ENCODE assay signal across 17 cellular contexts in genomic region chrX:114584434-114584943, GRCh38. TPM values are rescaled to one million over a fixed set of nuclear protein-coding genes. Genes with fewer than 3 reads are reported as not detected.
DNase-seq lines count a peak whose midpoint lies in the region; ATAC-seq and TF ChIP-seq lines count a peak whose summit lies in the region.
"Had no signal": no experiment of that assay in that cellular context is flagged by ENCODE, and none has a peak within 500 bp of the region (broad histone marks: within the 10 kb centered on the region; RNA-seq: fewer than 3 reads in every experiment).

No MANE protein-coding gene starts in this region.

- H3K27ac ChIP-seq in heart right ventricle (no peak overlapping the region), right atrium auricular region (no peak overlapping the region), urinary bladder (ENCODE audit: low read depth) (no peak overlapping the region)

- ATAC-seq in heart right ventricle = peak in 1 of 8 donors; percentile 33
- ATAC-seq in GM19463 (IDR thresholded peaks at IDR 0.05; ENCODE audit: unreplicated experiment) = no peak
- no peak for ATAC-seq in GM18511 (IDR thresholded peaks at IDR 0.05; ENCODE audit: unreplicated experiment)

- WGBS in heart right ventricle, 2 donors = 1% methylated on average over 37 to 53 of the region's 53 CpGs
- under 1% methylated on average over 53 of the region's 53 CpGs for WGBS in urinary bladder

- H3K36me3 ChIP-seq in heart right ventricle (no peaks in the 10 kb centered on the region), right atrium auricular region (no peaks in the 10 kb centered on the region), urinary bladder (ENCODE audit: insufficient read depth) (no peaks in the 10 kb centered on the region)

- H3K4me1 ChIP-seq in heart right ventricle = peaks cover 0 to 14% (median 5%) of the 10 kb centered on the region in 9 donors
- peaks cover 0 to 3% of the 10 kb centered on the region in 2 donors for H3K4me1 ChIP-seq in right atrium auricular region
- no peaks in the 10 kb centered on the region for H3K4me1 ChIP-seq in urinary bladder (ENCODE audit: insufficient read depth)

- H3K4me3 ChIP-seq in heart right ventricle (peak overlapping the region in 6 of 10 donors; percentile 10 to 37 (median 31)), right atrium auricular region (peak overlapping the region in 1 of 2 donors; percentile 18), urinary bladder (ENCODE audit: low read depth, low read length) (peak overlapping the region; percentile 26)

- H3K9me3 ChIP-seq in heart right ventricle (peaks cover 0 to 7% (median 0%) of the 10 kb centered on the region in 11 donors), right atrium auricular region (no peaks in the 10 kb centered on the region)

- H3K27me3 ChIP-seq in heart right ventricle (peaks cover 0 to 99% (median 48%) of the 10 kb centered on the region in 7 donors), right atrium auricular region (peaks cover 14 to 37% of the 10 kb centered on the region in 2 donors)

- DNase-seq in heart right ventricle (no peak), right atrium auricular region (ENCODE audit: low spot score) (no peak), endothelial cell (ENCODE audit: low spot score) (peak; percentile 31), mesothelial cell of epicardium (ENCODE audit: low spot score in 2 of 2, unreplicated experiment in 2 of 2) (peak; percentile 30 to 69), DMS79 (lab: John Stamatoyannopoulos, UW) (no peak)
- DNase-seq: activated CD4-positive, alpha-beta memory T cell treated with anti-CD3 and anti-CD28 coated beads, Interleukin-2, amount 10 ng/mL, durations not matched to agents 7 days and 5 days; cerebellar nuclear complex; DMS 273 treated with DMSO at 0.1 percent for 48 hours; naive B cell; NCI-H1048; NCI-H345 had no signal

- peak overlapping the region; percentile 92 for H3K4me3 Mint-ChIP-seq in endothelial cell (ENCODE audit: unreplicated experiment)
- peak overlapping the region; percentile 65 for H3K4me3 Mint-ChIP-seq in mesothelial cell of epicardium

- H3K4me1 Mint-ChIP-seq in endothelial cell (ENCODE audit: unreplicated experiment) (peaks cover 4% of the 10 kb centered on the region), mesothelial cell of epicardium (peaks cover 29% of the 10 kb centered on the region)
- H3K4me1 Mint-ChIP-seq: activated CD4-positive, alpha-beta memory T cell treated with anti-CD3 and anti-CD28 coated beads, Interleukin-2, amount 10 ng/mL, durations not matched to agents 7 days and 5 days had no signal

- H3K27ac Mint-ChIP-seq in endothelial cell (ENCODE audit: unreplicated experiment) (no peak overlapping the region), mesothelial cell of epicardium (no peak overlapping the region)
- H3K27ac Mint-ChIP-seq: activated CD4-positive, alpha-beta memory T cell treated with anti-CD3 and anti-CD28 coated beads, Interleukin-2, amount 10 ng/mL, durations not matched to agents 7 days and 5 days had no signal

- TF ChIP-seq CTCF in heart right ventricle (IDR thresholded peaks at IDR 0.05) (no peak), right atrium auricular region (IDR thresholded peaks at IDR 0.05) (no peak), endothelial cell (IDR thresholded peaks at IDR 0.05; ENCODE audit: unreplicated experiment) (no peak), mesothelial cell of epicardium (IDR thresholded peaks at IDR 0.05; ENCODE audit: unreplicated experiment) (no peak)

- H3K9me3 Mint-ChIP-seq in endothelial cell (ENCODE audit: unreplicated experiment) = no peaks in the 10 kb centered on the region
- H3K9me3 Mint-ChIP-seq in mesothelial cell of epicardium = no peaks in the 10 kb centered on the region

- no peaks in the 10 kb centered on the region for H3K36me3 Mint-ChIP-seq in endothelial cell (ENCODE audit: low read depth, unreplicated experiment)
- H3K36me3 Mint-ChIP-seq in mesothelial cell of epicardium = no peaks in the 10 kb centered on the region

- H3K27me3 Mint-ChIP-seq in endothelial cell (ENCODE audit: unreplicated experiment) (peaks cover 9% of the 10 kb centered on the region), mesothelial cell of epicardium (ENCODE audit: low read depth) (peaks cover 98% of the 10 kb centered on the region)

- intact Hi-C loops in heart right ventricle (cut with DNase I) = no loop called here

RNA-seq across cellular contexts. Expression of gene HTR2C, which starts 0.6 kb away (rescaled TPM):
- total RNA-seq in heart right ventricle (not detected), right atrium auricular region (under 1 TPM in 1 of 2 donors, not detected in 1; 0.12 TPM), endothelial cell (ENCODE audit: unreplicated experiment) (0.10 TPM), mesothelial cell of epicardium (1.1 to 1.5 TPM (median 1.1 TPM) in 3 replicates), urinary bladder (3.4 TPM)
- polyA plus RNA-seq in heart right ventricle (not detected), urinary bladder (0.01 TPM)
- total RNA-seq: activated CD4-positive, alpha-beta memory T cell treated with anti-CD3 and anti-CD28 coated beads, Interleukin-2, amount 10 ng/mL, durations not matched to agents 7 days and 5 days; HT-29; T-helper 2 cell treated with Interferon-gamma antibody and Interleukin-4, amounts not matched to agents 100 ng/mL and 5 ng/mL, for 36 hours had no signal
- polyA plus RNA-seq: keratinocyte had no signal

Comparison
In these comparisons a context has a peak if more than half of its experiments do, and no peak if none do; other contexts are left out.
1. DNase-seq: peak in endothelial cell (single experiment) and mesothelial cell of epicardium (2 of 2); none in heart right ventricle (0 of 2), right atrium auricular region (single experiment) and DMS79 (single experiment).